8 cellular contexts compared by ENCODE assay signal in the genomic region with DNA sequence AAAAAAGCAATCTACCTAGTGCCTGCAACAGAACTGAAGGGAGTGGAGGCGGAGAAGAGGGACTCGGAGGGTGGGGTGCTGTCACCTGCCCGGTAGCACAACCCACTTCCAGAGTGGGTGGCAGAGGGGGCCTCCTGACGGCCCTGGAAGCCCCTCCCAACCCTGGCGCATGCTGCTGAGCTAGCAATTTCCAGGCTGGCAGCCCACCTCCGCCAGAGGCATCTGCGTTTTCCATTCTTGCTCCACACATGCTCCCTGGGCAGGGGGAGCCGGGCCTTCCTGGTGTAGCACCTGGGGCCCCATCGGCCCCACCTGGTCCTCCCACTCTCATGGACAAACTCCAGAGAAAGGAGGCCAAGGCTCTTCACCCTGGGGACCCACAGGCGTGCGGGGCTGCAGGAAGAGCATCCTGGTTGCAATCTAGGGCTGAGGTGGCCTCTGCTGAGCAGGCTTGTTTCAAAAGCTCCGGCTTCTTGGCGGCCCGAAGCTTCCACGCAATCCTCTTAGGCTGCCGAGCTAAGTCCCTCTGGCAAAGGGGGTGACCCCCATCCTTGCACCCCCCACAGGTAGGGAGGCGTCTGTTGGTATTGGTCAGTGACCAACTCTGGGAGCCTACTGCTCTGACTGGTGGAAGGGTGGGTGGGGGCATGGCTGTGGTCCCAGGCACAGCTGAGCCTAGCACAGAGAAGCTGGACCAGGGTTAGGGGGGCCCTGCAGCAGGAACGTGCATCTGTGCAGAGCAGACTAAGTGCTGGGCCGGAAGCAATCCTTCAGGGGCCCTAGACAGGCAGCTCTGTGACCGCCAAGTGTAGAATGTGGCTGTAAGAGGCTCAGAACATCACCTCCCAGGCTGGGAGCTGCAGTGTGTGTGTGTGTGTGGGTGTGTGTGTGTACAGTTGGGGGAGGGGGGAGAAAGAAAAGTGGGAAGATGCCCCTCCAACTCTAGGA. TPM values are rescaled to one million over a fixed set of nuclear protein-coding genes. Genes with fewer than 3 reads are reported as not detected.
DNase-seq lines count a peak whose midpoint lies in the region; ATAC-seq and TF ChIP-seq lines count a peak whose summit lies in the region.

No MANE protein-coding gene starts in this region.

- TF ChIP-seq CTCF in WTC11 (IDR thresholded peaks at IDR 0.05) (no peak), fibroblast of lung (conservative IDR thresholded peaks at IDR 0.05 in 1 of 2, IDR thresholded peaks at IDR 0.05 in 1 of 2; ENCODE audit: low read depth in 1 of 2, low read length in 2 of 2) (no peak), neural crest cell (conservative IDR thresholded peaks at IDR 0.05) (no peak)

- CTCF ChIA-PET in WTC11 (lab: Charles Lee) = interaction anchor here (0.7 to 2.2 kb wide), 8 partner anchors 9 to 253 kb away, joined by 3 to 8 read pairs (median 5); no protein-coding TSS in a partner anchor

- DNase-seq in H4 (ENCODE audit: low spot score) = peak; percentile 1
- DNase-seq in WTC11 (ENCODE audit: low spot score) = no peak
- peak; percentile 53 to 81 for DNase-seq in fibroblast of lung (ENCODE audit: low read depth in 2 of 2)
- no peak for DNase-seq in neural crest cell (ENCODE audit: low read depth, low spot score)
- no peak for DNase-seq in HPDE6-E6E7 (ENCODE audit: extremely low spot score)
- no peak for DNase-seq in occipital lobe (lab: John Stamatoyannopoulos, UW)

- peaks cover 11% of the 10 kb centered on the region for H3K36me3 ChIP-seq in fibroblast of lung (ENCODE audit: control insufficient read depth, insufficient read depth, low read length)

- H3K9me3 Mint-ChIP-seq in WTC11 = no peaks in the 10 kb centered on the region
- H3K9me3 Mint-ChIP-seq in neural crest cell = no peaks in the 10 kb centered on the region

- peaks cover 60% of the 10 kb centered on the region for H3K79me2 ChIP-seq in fibroblast of lung (ENCODE audit: control insufficient read depth, insufficient read depth, low read length)

- H3K4me1 Mint-ChIP-seq in WTC11 (peaks cover 43% of the 10 kb centered on the region), neural crest cell (peaks cover 29% of the 10 kb centered on the region)

- H3K36me3 Mint-ChIP-seq in WTC11 (0 out of 2 replicates have a peak, but pooled peaks cover 5% of the 10 kb centered on the region), neural crest cell (ENCODE audit: low read depth) (peaks cover 5% of the 10 kb centered on the region)

- peaks cover 3% of the 10 kb centered on the region for H4K20me1 ChIP-seq in fibroblast of lung (ENCODE audit: control insufficient read depth, extremely low read depth, insufficient read depth, low read length)

- H3K9ac ChIP-seq in fibroblast of lung (ENCODE audit: insufficient read depth, low read length) = no peak overlapping the region

- no peaks in the 10 kb centered on the region for H3K27me3 ChIP-seq in fibroblast of lung (ENCODE audit: control insufficient read depth, insufficient read depth, low read length)

- no peak overlapping the region for H2AFZ ChIP-seq in fibroblast of lung (ENCODE audit: low read length)

- ATAC-seq in WTC11 = no peak
- ATAC-seq in HG03457 (IDR thresholded peaks at IDR 0.05; ENCODE audit: unreplicated experiment) = no peak
- ATAC-seq in HG02763 (IDR thresholded peaks at IDR 0.05; ENCODE audit: unreplicated experiment) = no peak

- H3K27me3 Mint-ChIP-seq in WTC11 (ENCODE audit: low read depth) (peaks cover 15% of the 10 kb centered on the region), neural crest cell (ENCODE audit: low read depth) (peaks cover 14% of the 10 kb centered on the region)

- peak overlapping the region; percentile 74 to 92 (median 84) for H3K4me3 ChIP-seq in fibroblast of lung (replicated peaks in 1 of 4; ENCODE audit: control extremely low read depth in 1 of 4, insufficient read depth in 1 of 4, low read depth in 3 of 4, low read length in 4 of 4)

- no peaks in the 10 kb centered on the region for H3K9me3 ChIP-seq in fibroblast of lung (ENCODE audit: control insufficient read depth, insufficient read depth, low read depth, low read length)

- peak overlapping the region; percentile 87 for H3K4me3 Mint-ChIP-seq in WTC11
- H3K4me3 Mint-ChIP-seq in neural crest cell = peak overlapping the region; percentile 91

- POLR2A ChIA-PET in WTC11 (lab: Charles Lee) = no interaction called here

- peak overlapping the region; percentile 95 for H3K4me2 ChIP-seq in fibroblast of lung (ENCODE audit: extremely low read depth, insufficient read depth, low read length)

- peaks cover 7% of the 10 kb centered on the region for H3K4me1 ChIP-seq in fibroblast of lung (ENCODE audit: control insufficient read depth, extremely low read depth, insufficient read depth, low read length)

- no peak overlapping the region for H3K27ac ChIP-seq in fibroblast of lung (ENCODE audit: insufficient read depth, low read length)

- H3K27ac Mint-ChIP-seq in WTC11 = peak overlapping the region; percentile 68; the same call in 1 of the 2 replicates
- H3K27ac Mint-ChIP-seq in neural crest cell (ENCODE audit: unreplicated experiment) = no peak overlapping the region

TF ChIP-seq in WTC11, 78 proteins besides CTCF, POLR2A, EP300 and RAD21 (continues in another document):
- TF ChIP-seq, protein P1, sequence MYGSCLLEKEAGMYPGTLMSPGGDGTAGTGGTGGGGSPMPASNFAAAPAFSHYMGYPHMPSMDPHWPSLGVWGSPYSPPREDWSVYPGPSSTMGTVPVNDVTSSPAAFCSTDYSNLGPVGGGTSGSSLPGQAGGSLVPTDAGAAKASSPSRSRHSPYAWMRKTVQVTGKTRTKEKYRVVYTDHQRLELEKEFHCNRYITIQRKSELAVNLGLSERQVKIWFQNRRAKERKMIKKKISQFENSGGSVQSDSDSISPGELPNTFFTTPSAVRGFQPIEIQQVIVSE (CRISPR knock-in tag; IDR thresholded peaks at IDR 0.05; ENCODE audit: borderline replicate concordance) = no peak
- TF ChIP-seq ZNF232 (CRISPR knock-in tag; IDR thresholded peaks at IDR 0.05) (no peak), ZNF396 (CRISPR knock-in tag; IDR thresholded peaks at IDR 0.05; ENCODE audit: borderline replicate concordance) (no peak), JUN (CRISPR knock-in tag; IDR thresholded peaks at IDR 0.05) (no peak), CREM (CRISPR knock-in tag; IDR thresholded peaks at IDR 0.05) (no peak)
- TF ChIP-seq, protein P2, sequence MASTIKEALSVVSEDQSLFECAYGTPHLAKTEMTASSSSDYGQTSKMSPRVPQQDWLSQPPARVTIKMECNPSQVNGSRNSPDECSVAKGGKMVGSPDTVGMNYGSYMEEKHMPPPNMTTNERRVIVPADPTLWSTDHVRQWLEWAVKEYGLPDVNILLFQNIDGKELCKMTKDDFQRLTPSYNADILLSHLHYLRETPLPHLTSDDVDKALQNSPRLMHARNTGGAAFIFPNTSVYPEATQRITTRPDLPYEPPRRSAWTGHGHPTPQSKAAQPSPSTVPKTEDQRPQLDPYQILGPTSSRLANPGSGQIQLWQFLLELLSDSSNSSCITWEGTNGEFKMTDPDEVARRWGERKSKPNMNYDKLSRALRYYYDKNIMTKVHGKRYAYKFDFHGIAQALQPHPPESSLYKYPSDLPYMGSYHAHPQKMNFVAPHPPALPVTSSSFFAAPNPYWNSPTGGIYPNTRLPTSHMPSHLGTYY (CRISPR knock-in tag; IDR thresholded peaks at IDR 0.05) = no peak
- TF ChIP-seq, protein P3, sequence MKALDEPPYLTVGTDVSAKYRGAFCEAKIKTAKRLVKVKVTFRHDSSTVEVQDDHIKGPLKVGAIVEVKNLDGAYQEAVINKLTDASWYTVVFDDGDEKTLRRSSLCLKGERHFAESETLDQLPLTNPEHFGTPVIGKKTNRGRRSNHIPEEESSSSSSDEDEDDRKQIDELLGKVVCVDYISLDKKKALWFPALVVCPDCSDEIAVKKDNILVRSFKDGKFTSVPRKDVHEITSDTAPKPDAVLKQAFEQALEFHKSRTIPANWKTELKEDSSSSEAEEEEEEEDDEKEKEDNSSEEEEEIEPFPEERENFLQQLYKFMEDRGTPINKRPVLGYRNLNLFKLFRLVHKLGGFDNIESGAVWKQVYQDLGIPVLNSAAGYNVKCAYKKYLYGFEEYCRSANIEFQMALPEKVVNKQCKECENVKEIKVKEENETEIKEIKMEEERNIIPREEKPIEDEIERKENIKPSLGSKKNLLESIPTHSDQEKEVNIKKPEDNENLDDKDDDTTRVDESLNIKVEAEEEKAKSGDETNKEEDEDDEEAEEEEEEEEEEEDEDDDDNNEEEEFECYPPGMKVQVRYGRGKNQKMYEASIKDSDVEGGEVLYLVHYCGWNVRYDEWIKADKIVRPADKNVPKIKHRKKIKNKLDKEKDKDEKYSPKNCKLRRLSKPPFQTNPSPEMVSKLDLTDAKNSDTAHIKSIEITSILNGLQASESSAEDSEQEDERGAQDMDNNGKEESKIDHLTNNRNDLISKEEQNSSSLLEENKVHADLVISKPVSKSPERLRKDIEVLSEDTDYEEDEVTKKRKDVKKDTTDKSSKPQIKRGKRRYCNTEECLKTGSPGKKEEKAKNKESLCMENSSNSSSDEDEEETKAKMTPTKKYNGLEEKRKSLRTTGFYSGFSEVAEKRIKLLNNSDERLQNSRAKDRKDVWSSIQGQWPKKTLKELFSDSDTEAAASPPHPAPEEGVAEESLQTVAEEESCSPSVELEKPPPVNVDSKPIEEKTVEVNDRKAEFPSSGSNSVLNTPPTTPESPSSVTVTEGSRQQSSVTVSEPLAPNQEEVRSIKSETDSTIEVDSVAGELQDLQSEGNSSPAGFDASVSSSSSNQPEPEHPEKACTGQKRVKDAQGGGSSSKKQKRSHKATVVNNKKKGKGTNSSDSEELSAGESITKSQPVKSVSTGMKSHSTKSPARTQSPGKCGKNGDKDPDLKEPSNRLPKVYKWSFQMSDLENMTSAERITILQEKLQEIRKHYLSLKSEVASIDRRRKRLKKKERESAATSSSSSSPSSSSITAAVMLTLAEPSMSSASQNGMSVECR (CRISPR knock-in tag; IDR thresholded peaks at IDR 0.05; ENCODE audit: borderline replicate concordance) = no peak

RNA-seq across cellular contexts. Expression of a gene that starts 2.6 kb away (rescaled TPM):
- total RNA-seq in H4 (2014; rRNA removed; shearing (Covaris generic)) = 20.3 and 25.3 TPM in 2 replicates
- total RNA-seq in WTC11 (2021) = 50.3 to 55.5 TPM (median 55.1 TPM) in 3 replicates
- total RNA-seq in fibroblast of lung = 26.7 and 59.9 TPM in 2 replicates
- 16.1 and 16.6 TPM in 2 replicates for polyA plus RNA-seq in fibroblast of lung
- polyA plus RNA-seq in fibroblast of lung (2012) = 37.2 and 37.3 TPM in 2 replicates
- polyA minus RNA-seq in fibroblast of lung (ENCODE audit: low replicate concordance) = 31.5 and 35.7 TPM in 2 replicates
- total RNA-seq in neural crest cell = 39.8 and 40.3 TPM in 2 replicates
- total RNA-seq in occipital lobe = 85.5 TPM

Comparison
In these comparisons a context has a peak if more than half of its experiments do, and no peak if none do; other contexts are left out.
1. DNase-seq: peak in H4 (single experiment) and fibroblast of lung (2 of 2); none in WTC11 (single experiment), neural crest cell (single experiment), HPDE6-E6E7 (single experiment) and occipital lobe (single experiment).